ENCODE assay signal across 17 cellular contexts in the genomic region with DNA sequence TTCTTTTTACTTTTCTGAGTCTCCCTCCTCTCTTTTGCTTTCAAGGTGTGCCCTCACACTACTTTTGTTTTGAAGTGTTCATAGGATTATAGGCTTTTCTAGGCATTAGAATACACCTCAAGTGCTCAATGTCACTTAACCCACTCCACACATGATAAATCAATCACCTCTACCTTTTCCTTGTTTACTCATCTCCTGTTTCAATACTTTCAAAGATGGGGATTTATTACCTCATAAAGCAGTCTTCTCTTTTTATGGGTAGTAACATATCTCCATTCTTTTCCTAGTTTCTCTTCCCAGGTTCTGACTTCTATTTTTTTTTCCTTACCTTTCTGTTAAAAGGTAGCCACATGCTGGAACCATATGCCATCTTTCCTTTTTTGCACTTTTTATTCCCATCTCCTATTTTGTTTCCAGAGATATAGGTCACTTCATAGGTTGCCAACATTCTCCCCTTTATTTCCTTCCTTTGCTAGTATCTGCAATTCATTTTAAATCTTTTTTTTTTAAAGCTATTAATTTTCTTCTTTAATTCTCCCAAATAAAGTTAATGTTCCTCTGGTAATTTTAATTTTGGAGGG.
DNase-seq lines count a peak whose midpoint lies in the region; ATAC-seq, FAIRE-seq and TF ChIP-seq lines count a peak whose summit lies in the region.
"Had no signal": no experiment of that assay in that cellular context is flagged by ENCODE, and none has a peak within 500 bp of the region (broad histone marks: within the 10 kb centered on the region; RNA-seq: fewer than 3 reads in every experiment).

No MANE protein-coding gene starts in this region.

- FAIRE-seq in GM12891 (lab: Jason Lieb, UNC): no peak

- H3K36me3 ChIP-seq in lower lobe of right lung: no peaks in the 10 kb centered on the region
- H3K36me3 ChIP-seq: SJCRH30 had no signal

- H3K27me3 Mint-ChIP-seq in nephron progenitor cell (ENCODE audit: low read depth, poor library complexity): no peaks in the 10 kb centered on the region
- H3K27me3 Mint-ChIP-seq: B cell had no signal

- intact Hi-C loops in lower lobe of right lung (cut with DNase I): no loop called here

- no peaks in the 10 kb centered on the region for H3K36me3 Mint-ChIP-seq in nephron progenitor cell (ENCODE audit: low read depth)

- TF ChIP-seq CTCF in nephron progenitor cell (IDR thresholded peaks at IDR 0.05) (no peak), lower lobe of right lung (IDR thresholded peaks at IDR 0.05) (no peak)

- H3K4me1 ChIP-seq in lower lobe of right lung: no peaks in the 10 kb centered on the region
- H3K4me1 ChIP-seq: Caco-2, SJCRH30 had no signal

- H3K4me3 Mint-ChIP-seq in nephron progenitor cell: no peak overlapping the region
- H3K4me3 Mint-ChIP-seq: B cell had no signal

- peaks cover 7% of the 10 kb centered on the region for H3K9me3 Mint-ChIP-seq in nephron progenitor cell

- ATAC-seq in lower lobe of right lung: no peak

- no peak overlapping the region for H3K4me3 ChIP-seq in lower lobe of right lung
- H3K4me3 ChIP-seq: SJCRH30 had no signal

- H3K27ac Mint-ChIP-seq in nephron progenitor cell: peak overlapping the region; percentile 7
- H3K27ac Mint-ChIP-seq: B cell had no signal

- DNase-seq in NCI-H1092 treated with DMSO at 0.1 percent for 48 hours (lab: John Stamatoyannopoulos, UW): peak; percentile 55
- no peak for DNase-seq in NCI-H1092 (lab: John Stamatoyannopoulos, UW)
- peak; percentile 99 for DNase-seq in NCI-H187 treated with DMSO at 0.1 percent for 48 hours (lab: John Stamatoyannopoulos, UW)
- DNase-seq in NCI-H69 (lab: John Stamatoyannopoulos, UW): peak; percentile 85
- DNase-seq in nephron progenitor cell: no peak
- no peak for DNase-seq in lower lobe of right lung
- no peak for DNase-seq in GM12891 (ENCODE audit: insufficient read length, low spot score)
- DNase-seq in anterior cingulate cortex (lab: John Stamatoyannopoulos, UW): no peak
- DNase-seq: 8988T, Caco-2, MM.1S, NCI-H1436, NCI-H2029, NCI-H2227 treated with DMSO at 0.1 percent for 48 hours, NCI-H526 treated with DMSO at 0.1 percent for 48 hours, SJCRH30 had no signal

- H3K27me3 ChIP-seq in lower lobe of right lung (ENCODE audit: low read depth): no peaks in the 10 kb centered on the region
- H3K27me3 ChIP-seq: SJCRH30 had no signal

- peaks cover 4% of the 10 kb centered on the region for H3K9me3 ChIP-seq in lower lobe of right lung
- H3K9me3 ChIP-seq: Caco-2, SJCRH30 had no signal

- peaks cover 38% of the 10 kb centered on the region for H3K4me1 Mint-ChIP-seq in nephron progenitor cell
- H3K4me1 Mint-ChIP-seq: B cell had no signal

- no peak overlapping the region for H3K27ac ChIP-seq in lower lobe of right lung
- H3K27ac ChIP-seq: SJCRH30 had no signal

- no peak for TF ChIP-seq POLR2A in GM12891 (IDR thresholded peaks at IDR 0.05; ENCODE audit: low read depth, low read length)

TF ChIP-seq in GM12891, 5 proteins besides CTCF, POLR2A, EP300 and RAD21:
- TF ChIP-seq TAF1 (IDR thresholded peaks at IDR 0.05; ENCODE audit: low read depth, low read length) (no peak), SPI1 (IDR thresholded peaks at IDR 0.05; ENCODE audit: low read depth, low read length) (no peak), PAX5 (IDR thresholded peaks at IDR 0.05; ENCODE audit: insufficient read depth, low read length, severe bottlenecking) (no peak), POU2F2 (IDR thresholded peaks at IDR 0.05; ENCODE audit: low read depth, low read length) (no peak), POLR2AphosphoS5 (IDR thresholded peaks at IDR 0.05; ENCODE audit: low read depth, low read length) (no peak)

Comparison
In these comparisons a context has a peak if more than half of its experiments do, and no peak if none do; other contexts are left out.
1. DNase-seq: peak in NCI-H1092 treated with DMSO at 0.1 percent for 48 hours (single experiment), NCI-H187 treated with DMSO at 0.1 percent for 48 hours (single experiment) and NCI-H69 (single experiment); none in NCI-H1092 (single experiment), nephron progenitor cell (single experiment), lower lobe of right lung (single experiment), GM12891 (single experiment) and anterior cingulate cortex (0 of 58).